Comparison of ENCODE assay signal across 11 cellular contexts in the genomic region with DNA sequence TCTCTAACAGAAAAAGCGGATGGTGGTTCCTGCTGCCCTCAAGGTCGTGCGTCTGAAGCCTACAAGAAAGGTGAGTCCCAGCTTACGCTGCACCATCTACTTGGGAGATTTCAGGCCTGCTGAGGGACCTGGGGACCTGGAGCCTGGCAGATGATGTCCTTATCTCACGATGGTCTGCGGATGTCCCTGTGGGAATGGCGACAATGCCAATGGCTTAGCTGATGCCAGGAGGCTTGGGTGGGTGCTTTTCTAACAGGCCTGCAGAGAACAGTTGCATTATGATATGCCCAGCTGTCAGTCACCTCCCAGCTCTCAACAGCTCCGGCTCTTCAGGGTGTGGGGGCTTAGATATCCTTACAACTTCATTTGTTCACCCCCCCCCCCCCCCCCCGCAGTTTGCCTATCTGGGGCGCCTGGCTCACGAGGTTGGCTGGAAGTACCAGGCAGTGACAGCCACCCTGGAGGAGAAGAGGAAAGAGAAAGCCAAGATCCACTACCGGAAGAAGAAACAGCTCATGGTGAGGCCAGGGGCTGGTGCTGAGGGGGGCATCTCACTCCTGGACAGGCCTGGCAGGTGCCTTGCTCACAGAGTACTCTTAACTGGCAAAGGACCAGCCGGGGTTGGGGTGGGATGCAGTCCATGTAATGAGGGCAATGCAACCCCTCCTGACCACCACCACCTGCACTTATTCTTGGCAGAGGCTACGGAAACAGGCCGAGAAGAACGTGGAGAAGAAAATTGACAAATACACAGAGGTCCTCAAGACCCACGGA. TPM values are rescaled to one million over a fixed set of nuclear protein-coding genes. Genes with fewer than 3 reads are reported as not detected.
DNase-seq lines count a peak whose midpoint lies in the region; ATAC-seq and TF ChIP-seq lines count a peak whose summit lies in the region.
"Had no signal": no experiment of that assay in that cellular context is flagged by ENCODE, and none has a peak within 500 bp of the region (broad histone marks: within the 10 kb centered on the region; RNA-seq: fewer than 3 reads in every experiment).

No MANE protein-coding gene starts in this region.

- H3K79me2 ChIP-seq in DND-41 (ENCODE audit: insufficient read depth, low read length): peaks cover 53% of the 10 kb centered on the region

- POLR2A ChIA-PET in RWPE1 (lab: Yijun Ruan, JAX; ENCODE audit: low non-redundant PET): no interaction called here

- H3K36me3 ChIP-seq in DND-41 (ENCODE audit: insufficient read depth, low read length): peaks cover 56% of the 10 kb centered on the region

- CTCF ChIA-PET in RWPE1 (lab: Yijun Ruan, JAX): no interaction called here

- no peaks in the 10 kb centered on the region for H3K9me3 ChIP-seq in DND-41 (ENCODE audit: insufficient read depth, low read length, severe bottlenecking)

- peaks cover 46% of the 10 kb centered on the region for H3K4me1 ChIP-seq in DND-41 (ENCODE audit: insufficient read depth, low read length)

- DNase-seq in DND-41 (no peak), RWPE1 (ENCODE audit: low spot score) (no peak), epithelial cell of prostate (ENCODE audit: low read depth, low spot score) (no peak), T-helper 9 cell (no peak), dermis blood vessel endothelial cell (no peak), NCI-H510A (lab: John Stamatoyannopoulos, UW) (no peak), NCI-H1417 (lab: John Stamatoyannopoulos, UW) (no peak)
- DNase-seq: DMS153, NCI-H2227 treated with DMSO at 0.1 percent for 48 hours had no signal

- peak overlapping the region; percentile 75; the same call in 1 of the 2 replicates for H3K4me2 ChIP-seq in DND-41 (ENCODE audit: insufficient read depth, low read length)

- H3K27ac ChIP-seq in 22Rv1 (peak overlapping the region; percentile 98), DND-41 (ENCODE audit: low read length) (no peak overlapping the region), RWPE1 (peak overlapping the region; percentile 88), epithelial cell of prostate (peak overlapping the region; percentile 92)

- no peaks in the 10 kb centered on the region for H3K27me3 ChIP-seq in DND-41 (ENCODE audit: insufficient read depth, low read length, poor library complexity)

- H3K9ac ChIP-seq in DND-41 (ENCODE audit: low read depth, low read length): no peak overlapping the region

- H2AFZ ChIP-seq in DND-41 (ENCODE audit: low read depth, low read length): no peak overlapping the region

- TF ChIP-seq CTCF in 22Rv1 (IDR thresholded peaks at IDR 0.05): no peak
- TF ChIP-seq CTCF in DND-41 (IDR thresholded peaks at IDR 0.05; ENCODE audit: borderline replicate concordance, extremely low read depth, low read length, poor library complexity, severe bottlenecking): no peak
- no peak for TF ChIP-seq CTCF in RWPE1 (conservative IDR thresholded peaks at IDR 0.05; ENCODE audit: low read depth)

- peaks cover 41% of the 10 kb centered on the region for H4K20me1 ChIP-seq in DND-41 (ENCODE audit: insufficient read depth, low read length)

- ATAC-seq in DND-41 (ENCODE audit: insufficient read depth, low read depth): no peak
- ATAC-seq: SK-N-SH treated with all-trans-retinoic acid at 6 μM for 48 hours had no signal

- no peak overlapping the region for H3K4me3 ChIP-seq in DND-41 (ENCODE audit: low read depth in 1 of 2, low read length in 2 of 2)

RNA-seq across cellular contexts. Expression of a gene that starts 3.8 kb away (rescaled TPM):
- 2,583 and 3,504 TPM in 2 replicates for total RNA-seq in dermis blood vessel endothelial cell

RNA-seq across cellular contexts. Expression of a gene that starts 5.0 kb away (rescaled TPM):
- total RNA-seq in dermis blood vessel endothelial cell: 2,205 and 5,498 TPM in 2 replicates

RNA-seq across cellular contexts. Expression of a gene that starts 17.2 kb away (rescaled TPM):
- total RNA-seq in dermis blood vessel endothelial cell: 1.2 and 1.6 TPM in 2 replicates

RNA-seq across cellular contexts. Expression of a gene that starts 21.2 kb away (rescaled TPM):
- total RNA-seq in dermis blood vessel endothelial cell: 77.9 and 241 TPM in 2 replicates

RNA-seq across cellular contexts. Expression of a gene that starts 36.6 kb away (rescaled TPM):
- 6.7 and 24.8 TPM in 2 replicates for total RNA-seq in dermis blood vessel endothelial cell
